In genomic region chr3:31793040-31793439, GRCh38 we compare ENCODE assay signal across 22 cellular contexts.
"Had no signal": no experiment of that assay in that cellular context is flagged by ENCODE, and none has a peak within 500 bp of the region (broad histone marks: within the 10 kb centered on the region; RNA-seq: fewer than 3 reads in every experiment).

No MANE protein-coding gene starts in this region.

- DNase-seq: activated CD4-positive, alpha-beta T cell treated with anti-CD3 and anti-CD28 coated beads, Interleukin-2, amount 10 ng/mL, durations not matched to agents 24 days and 14 days; activated naive CD4-positive, alpha-beta T cell treated with anti-CD3 and anti-CD28 coated beads, Interleukin-2, amount 10 ng/mL, durations not matched to agents 7 days and 5 days; activated T-cell treated with anti-CD3 and anti-CD28 coated beads for 4 hours; adrenal gland; body of pancreas; dorsolateral prefrontal cortex; esophagus squamous epithelium; foreskin fibroblast; islet precursor cell; left lung; naive thymus-derived CD4-positive, alpha-beta T cell; sigmoid colon; stimulated activated CD4-positive, alpha-beta T cell treated with anti-CD3 and anti-CD28 coated beads, Interleukin-4, amount 100 ng/mL, for 1 hour; stimulated activated CD8-positive, alpha-beta memory T cell treated with anti-CD3 and anti-CD28 coated beads, Interleukin-4, amount 100 ng/mL, for 48 hours; stimulated activated naive CD8-positive, alpha-beta T cell treated with anti-CD3 and anti-CD28 coated beads, Interleukin-15, amount 100 ng/mL, for 72 hours; testis; upper lobe of right lung had no signal

- H3K4me3 Mint-ChIP-seq: activated CD4-positive, alpha-beta T cell treated with anti-CD3 and anti-CD28 coated beads, Interleukin-2, amount 10 ng/mL, durations not matched to agents 24 days and 14 days; activated naive CD4-positive, alpha-beta T cell treated with anti-CD3 and anti-CD28 coated beads, Interleukin-2, amount 10 ng/mL, durations not matched to agents 7 days and 5 days; activated T-helper 17 cell treated with anti-CD3 and anti-CD28 coated beads, Interleukin-2, amount 50 U/mL, for 72 hours; naive thymus-derived CD4-positive, alpha-beta T cell; stimulated activated naive CD8-positive, alpha-beta T cell treated with anti-CD3 and anti-CD28 coated beads, Interleukin-15, amount 100 ng/mL, for 72 hours; T-helper 1 cell treated with Interleukin-12 subunit alpha and Interleukin-12 subunit beta and Interleukin-4 antibody, amounts not matched to agents 30 μg/mL and 1 μg/mL, for 36 hours; WTC11 had no signal

- H3K9me3 ChIP-seq: adrenal gland, body of pancreas, esophagus squamous epithelium, left lung, neutrophil, sigmoid colon, testis, upper lobe of right lung had no signal

- H3K27ac Mint-ChIP-seq: activated CD4-positive, alpha-beta T cell treated with anti-CD3 and anti-CD28 coated beads, Interleukin-2, amount 10 ng/mL, durations not matched to agents 24 days and 14 days; activated naive CD4-positive, alpha-beta T cell treated with anti-CD3 and anti-CD28 coated beads, Interleukin-2, amount 10 ng/mL, durations not matched to agents 7 days and 5 days; activated T-helper 17 cell treated with anti-CD3 and anti-CD28 coated beads, Interleukin-2, amount 50 U/mL, for 72 hours; naive thymus-derived CD4-positive, alpha-beta T cell; progenitor cell of endocrine pancreas; T-helper 1 cell treated with Interleukin-12 subunit alpha and Interleukin-12 subunit beta and Interleukin-4 antibody, amounts not matched to agents 30 μg/mL and 1 μg/mL, for 36 hours; WTC11 had no signal

- ATAC-seq: activated T-helper 17 cell treated with anti-CD3 and anti-CD28 coated beads, Interleukin-2, amount 50 U/mL, for 72 hours; body of pancreas; left lung; naive thymus-derived CD4-positive, alpha-beta T cell; stimulated activated naive CD8-positive, alpha-beta T cell treated with anti-CD3 and anti-CD28 coated beads, Interleukin-15, amount 100 ng/mL, for 72 hours; upper lobe of right lung; WTC11 had no signal

- H3K4me1 ChIP-seq: adrenal gland, body of pancreas, left lung, testis, upper lobe of right lung had no signal

- H3K36me3 Mint-ChIP-seq: activated naive CD4-positive, alpha-beta T cell treated with anti-CD3 and anti-CD28 coated beads, Interleukin-2, amount 10 ng/mL, durations not matched to agents 7 days and 5 days had no signal

- H3K4me3 ChIP-seq: adrenal gland, body of pancreas, dorsolateral prefrontal cortex, esophagus squamous epithelium, left lung, sigmoid colon, testis, upper lobe of right lung had no signal

- H3K27me3 ChIP-seq: adrenal gland, body of pancreas, dorsolateral prefrontal cortex, esophagus squamous epithelium, left lung, neutrophil, sigmoid colon, testis, upper lobe of right lung had no signal

- H3K9me3 Mint-ChIP-seq: activated naive CD4-positive, alpha-beta T cell treated with anti-CD3 and anti-CD28 coated beads, Interleukin-2, amount 10 ng/mL, durations not matched to agents 7 days and 5 days; activated T-helper 17 cell treated with anti-CD3 and anti-CD28 coated beads, Interleukin-2, amount 50 U/mL, for 72 hours; stimulated activated naive CD8-positive, alpha-beta T cell treated with anti-CD3 and anti-CD28 coated beads, Interleukin-15, amount 100 ng/mL, for 72 hours had no signal

- H3K27me3 Mint-ChIP-seq: activated CD4-positive, alpha-beta T cell treated with anti-CD3 and anti-CD28 coated beads, Interleukin-2, amount 10 ng/mL, durations not matched to agents 24 days and 14 days; activated T-helper 17 cell treated with anti-CD3 and anti-CD28 coated beads, Interleukin-2, amount 50 U/mL, for 72 hours; naive thymus-derived CD4-positive, alpha-beta T cell; progenitor cell of endocrine pancreas; stimulated activated naive CD8-positive, alpha-beta T cell treated with anti-CD3 and anti-CD28 coated beads, Interleukin-15, amount 100 ng/mL, for 72 hours had no signal

- H3K27ac ChIP-seq: adrenal gland, body of pancreas, esophagus squamous epithelium, left lung, neutrophil, sigmoid colon, testis, upper lobe of right lung had no signal

- H3K36me3 ChIP-seq: adrenal gland, esophagus squamous epithelium, left lung, neutrophil, sigmoid colon, upper lobe of right lung had no signal

- H3K4me1 Mint-ChIP-seq: activated CD4-positive, alpha-beta T cell treated with anti-CD3 and anti-CD28 coated beads, Interleukin-2, amount 10 ng/mL, durations not matched to agents 24 days and 14 days; activated naive CD4-positive, alpha-beta T cell treated with anti-CD3 and anti-CD28 coated beads, Interleukin-2, amount 10 ng/mL, durations not matched to agents 7 days and 5 days; activated T-helper 17 cell treated with anti-CD3 and anti-CD28 coated beads, Interleukin-2, amount 50 U/mL, for 72 hours; naive thymus-derived CD4-positive, alpha-beta T cell; stimulated activated naive CD8-positive, alpha-beta T cell treated with anti-CD3 and anti-CD28 coated beads, Interleukin-15, amount 100 ng/mL, for 72 hours had no signal
